8 cellular contexts compared by ENCODE assay signal in genomic region chr15:100919481-100920405, GRCh38. TPM values are rescaled to one million over a fixed set of nuclear protein-coding genes. Genes with fewer than 3 reads are reported as not detected.
DNase-seq lines count a peak whose midpoint lies in the region; ATAC-seq and TF ChIP-seq lines count a peak whose summit lies in the region.

No MANE protein-coding gene starts in this region.

- ATAC-seq in CD4-positive, CD25-positive, alpha-beta regulatory T cell (ENCODE audit: low read depth in 2 of 2) = no peak
- ATAC-seq in GM21825 (IDR thresholded peaks at IDR 0.05; ENCODE audit: unreplicated experiment) (peak; percentile 5), GM19351 (IDR thresholded peaks at IDR 0.05; ENCODE audit: unreplicated experiment) (no peak)
- no peak for ATAC-seq in effector memory CD8-positive, alpha-beta T cell (replicated peaks)
- peak; percentile 26 to 29 for ATAC-seq in naive thymus-derived CD8-positive, alpha-beta T cell

- peaks cover 5 to 23% (median 7%) of the 10 kb centered on the region in 4 donors for H3K4me1 Mint-ChIP-seq in CD4-positive, CD25-positive, alpha-beta regulatory T cell
- peaks cover 4 to 10% of the 10 kb centered on the region in 2 donors for H3K4me1 Mint-ChIP-seq in effector memory CD8-positive, alpha-beta T cell (ENCODE audit: low read depth in 2 of 2)
- peaks cover 6 to 51% (median 18%) of the 10 kb centered on the region in 4 donors for H3K4me1 Mint-ChIP-seq in naive thymus-derived CD8-positive, alpha-beta T cell

- no peak overlapping the region for H3K27ac ChIP-seq in CD4-positive, CD25-positive, alpha-beta regulatory T cell (ENCODE audit: insufficient read depth, low read length, poor library complexity, severe bottlenecking)

- TF ChIP-seq POLR2A in Raji (IDR thresholded peaks at IDR 0.05; ENCODE audit: insufficient read depth, low read depth, low read length) = peak; percentile 45; the same call in 1 of the 2 replicates

- no peaks in the 10 kb centered on the region for H3K36me3 Mint-ChIP-seq in CD4-positive, CD25-positive, alpha-beta regulatory T cell
- H3K36me3 Mint-ChIP-seq in effector memory CD8-positive, alpha-beta T cell (ENCODE audit: insufficient read depth) = no peaks in the 10 kb centered on the region
- H3K36me3 Mint-ChIP-seq in naive thymus-derived CD8-positive, alpha-beta T cell = no peaks in the 10 kb centered on the region

- H3K27me3 Mint-ChIP-seq in CD4-positive, CD25-positive, alpha-beta regulatory T cell = peaks cover 40% of the 10 kb centered on the region
- peaks cover 51 to 92% of the 10 kb centered on the region in 2 donors for H3K27me3 Mint-ChIP-seq in effector memory CD8-positive, alpha-beta T cell
- H3K27me3 Mint-ChIP-seq in naive thymus-derived CD8-positive, alpha-beta T cell = peaks cover 35 to 83% (median 46%) of the 10 kb centered on the region in 5 donors

- no peak overlapping the region for H3K27ac Mint-ChIP-seq in CD4-positive, CD25-positive, alpha-beta regulatory T cell
- no peak overlapping the region for H3K27ac Mint-ChIP-seq in effector memory CD8-positive, alpha-beta T cell
- peak overlapping the region in 1 of 10 donors; percentile 34 for H3K27ac Mint-ChIP-seq in naive thymus-derived CD8-positive, alpha-beta T cell

- peak overlapping the region; percentile 33 to 62 (median 47) for H3K4me3 Mint-ChIP-seq in CD4-positive, CD25-positive, alpha-beta regulatory T cell
- H3K4me3 Mint-ChIP-seq in effector memory CD8-positive, alpha-beta T cell = peak overlapping the region; percentile 7 to 64
- peak overlapping the region; percentile 26 to 81 (median 64) for H3K4me3 Mint-ChIP-seq in naive thymus-derived CD8-positive, alpha-beta T cell

- H3K36me3 ChIP-seq in CD4-positive, CD25-positive, alpha-beta regulatory T cell (ENCODE audit: control insufficient read depth, insufficient read depth, low read length) = no peaks in the 10 kb centered on the region

- DNase-seq in CD4-positive, CD25-positive, alpha-beta regulatory T cell = no peak
- no peak for DNase-seq in effector memory CD8-positive, alpha-beta T cell
- DNase-seq in naive thymus-derived CD8-positive, alpha-beta T cell = peak in 2 of 10 donors; percentile 6 to 54
- DNase-seq in A172 (ENCODE audit: low spot score) = no peak
- DNase-seq in GOT3 (lab: John Stamatoyannopoulos, UW) = no peak

- H3K4me3 ChIP-seq in CD4-positive, CD25-positive, alpha-beta regulatory T cell (ENCODE audit: low read depth, low read length) = no peak overlapping the region

- POLR2A ChIA-PET in naive thymus-derived CD8-positive, alpha-beta T cell (lab: Charles Lee) = no interaction called here

- H3K4me1 ChIP-seq in CD4-positive, CD25-positive, alpha-beta regulatory T cell (ENCODE audit: control insufficient read depth, insufficient read depth, low read length, poor library complexity, severe bottlenecking) = peaks cover 12% of the 10 kb centered on the region

- H3K27me3 ChIP-seq in CD4-positive, CD25-positive, alpha-beta regulatory T cell (ENCODE audit: control insufficient read depth, insufficient read depth, low read length) = peaks cover 28% of the 10 kb centered on the region

- no peaks in the 10 kb centered on the region for H3K9me3 ChIP-seq in CD4-positive, CD25-positive, alpha-beta regulatory T cell (ENCODE audit: control insufficient read depth in 2 of 2, low read length in 2 of 2)

- peaks cover 0 to 2% (median 0%) of the 10 kb centered on the region in 7 donors for H3K9me3 Mint-ChIP-seq in CD4-positive, CD25-positive, alpha-beta regulatory T cell
- no peaks in the 10 kb centered on the region for H3K9me3 Mint-ChIP-seq in effector memory CD8-positive, alpha-beta T cell
- H3K9me3 Mint-ChIP-seq in naive thymus-derived CD8-positive, alpha-beta T cell = no peaks in the 10 kb centered on the region

RNA-seq across cellular contexts. Expression of gene LRRK1, which starts 0.6 kb away (rescaled TPM):
- total RNA-seq in CD4-positive, CD25-positive, alpha-beta regulatory T cell = 0.17 TPM
- under 1 TPM in 1 of 4 donors, not detected in 3; 0.06 TPM for polyA plus RNA-seq in CD4-positive, CD25-positive, alpha-beta regulatory T cell
- 1 to 10 TPM in 1 of 2 experiments, under 1 TPM in 1; 0.78 to 2.7 TPM for total RNA-seq in naive thymus-derived CD8-positive, alpha-beta T cell
- polyA plus RNA-seq in naive thymus-derived CD8-positive, alpha-beta T cell = not detected
- 1.9 and 5.3 TPM in 2 replicates for total RNA-seq in A172 (2014; rRNA removed; shearing (Covaris generic))

RNA-seq across cellular contexts. Expression of gene ALDH1A3, which starts 40.1 kb away (rescaled TPM):
- total RNA-seq in CD4-positive, CD25-positive, alpha-beta regulatory T cell = not detected
- not detected for polyA plus RNA-seq in CD4-positive, CD25-positive, alpha-beta regulatory T cell
- total RNA-seq in naive thymus-derived CD8-positive, alpha-beta T cell = not detected
- not detected for polyA plus RNA-seq in naive thymus-derived CD8-positive, alpha-beta T cell
- total RNA-seq in A172 (2014; rRNA removed; shearing (Covaris generic)) = 17.3 and 17.6 TPM in 2 replicates

Comparison
In these comparisons a context has a peak if more than half of its experiments do, and no peak if none do; other contexts are left out.
1. ATAC-seq: peak in GM21825 (single experiment) and naive thymus-derived CD8-positive, alpha-beta T cell (2 of 2); none in CD4-positive, CD25-positive, alpha-beta regulatory T cell (0 of 2), effector memory CD8-positive, alpha-beta T cell (single experiment) and GM19351 (single experiment).
2. RNA of gene ALDH1A3, which starts 40.1 kb away (total RNA-seq): 17.3 to 17.6 TPM in A172; not detected in CD4-positive, CD25-positive, alpha-beta regulatory T cell (single experiment) and not detected in naive thymus-derived CD8-positive, alpha-beta T cell; every median in the first group is over 10 times any median in the second.
3. Peak in every context shown above with its lines, with median percentiles within 50 percentile points of each other: H3K4me3 Mint-ChIP-seq.